21 cellular contexts compared by ENCODE assay signal in genomic region chr11:6332066-6332465, GRCh38. TPM values are rescaled to one million over a fixed set of nuclear protein-coding genes. Genes with fewer than 3 reads are reported as not detected.
DNase-seq lines count a peak whose midpoint lies in the region; ATAC-seq and TF ChIP-seq lines count a peak whose summit lies in the region.
"Had no signal": no experiment of that assay in that cellular context is flagged by ENCODE, and none has a peak within 500 bp of the region (broad histone marks: within the 10 kb centered on the region; RNA-seq: fewer than 3 reads in every experiment).

No MANE protein-coding gene starts in this region.

- POLR2A ChIA-PET in MCF 10A (lab: Yijun Ruan, JAX), result no interaction called here

- in situ Hi-C loops in mammary epithelial cell (cut with MboI; ENCODE audit: low sequenced_read_pairs in 2 of 2) (no loop called here), ACHN (cut with HindIII; ENCODE audit: low pct_ligation_motif_present, low pct_unique_long_range_greater_than_20kb, low sequenced_read_pairs) (no loop called here)

- no peaks in the 10 kb centered on the region for H3K36me3 Mint-ChIP-seq in MCF 10A (ENCODE audit: insufficient read depth, unreplicated experiment)
- H3K36me3 Mint-ChIP-seq: CD14-positive monocyte; CD8-positive, alpha-beta memory T cell had no signal

- H3K4me3 ChIP-seq in mammary epithelial cell (replicated peaks in 1 of 3; ENCODE audit: insufficient read depth in 1 of 3, low read depth in 2 of 3, low read length in 3 of 3) (no peak overlapping the region), osteoblast (ENCODE audit: insufficient read depth, low read length) (no peak overlapping the region), tibial artery (no peak overlapping the region)
- H3K4me3 ChIP-seq: A549; BLaER1 treated with 17β-estradiol and CSF1 and Interleukin-3, amounts not matched to agents 10 nM and 100 nM; GM12878; GM23248 had no signal

- DNase-seq in mammary epithelial cell, result no peak
- no peak for DNase-seq in MCF 10A (ENCODE audit: unreplicated experiment)
- DNase-seq in osteoblast (ENCODE audit: insufficient read length, low spot score, missing footprints), result no peak
- DNase-seq in tibial artery, result no peak
- no peak for DNase-seq in ACHN
- DNase-seq: 8988T; BE2C; CD4-positive, alpha-beta T cell; CD8-positive, alpha-beta memory T cell; DMS 273 treated with DMSO at 0.1 percent for 48 hours; DMS79; EL; GDM1; GM23248; H9 had no signal

- H3K4me1 Mint-ChIP-seq in MCF 10A (ENCODE audit: insufficient read depth, unreplicated experiment), result no peaks in the 10 kb centered on the region
- H3K4me1 Mint-ChIP-seq: CD8-positive, alpha-beta memory T cell had no signal

- H3K79me2 ChIP-seq in mammary epithelial cell (ENCODE audit: insufficient read depth, low read length), result no peaks in the 10 kb centered on the region
- no peaks in the 10 kb centered on the region for H3K79me2 ChIP-seq in osteoblast (ENCODE audit: insufficient read depth, low read length)

- H3K4me1 ChIP-seq in mammary epithelial cell (ENCODE audit: insufficient read depth, low read length) (peaks cover 2% of the 10 kb centered on the region), osteoblast (ENCODE audit: insufficient read depth, low read length) (peaks cover 35% of the 10 kb centered on the region), tibial artery (peaks cover 0 to 32% (median 21%) of the 10 kb centered on the region in 4 donors)
- H3K4me1 ChIP-seq: A549, BE2C had no signal

- no TSS peak for BruUV-seq in mammary epithelial cell (replicated peaks; lab: Mats Ljungman, UMichigan)
- no TSS peak for BruUV-seq in MCF 10A (replicated peaks; lab: Mats Ljungman, UMichigan)

- intact Hi-C loops in mammary epithelial cell (cut with micrococcal nuclease) (no loop called here), MCF 10A (cut with micrococcal nuclease) (no loop called here), tibial artery (cut with DNase I; ENCODE audit: low total_unique reads) (no loop called here)

- CTCF ChIA-PET in mammary epithelial cell (lab: Charles Lee; ENCODE audit: low non-redundant PET) (no interaction called here), MCF 10A (lab: Yijun Ruan, JAX) (interaction anchor here (0.7 to 2.6 kb wide), 3 partner anchors 15 to 31 kb away, joined by 3 to 11 read pairs (median 10); no protein-coding TSS in a partner anchor)

- no peaks in the 10 kb centered on the region for H4K20me1 ChIP-seq in mammary epithelial cell (ENCODE audit: insufficient read depth, low read length)
- H4K20me1 ChIP-seq in osteoblast (ENCODE audit: insufficient read depth, low read length), result no peaks in the 10 kb centered on the region
- H4K20me1 ChIP-seq: BLaER1 treated with 17β-estradiol and CSF1 and Interleukin-3, amounts not matched to agents 10 nM and 100 nM had no signal

- H3K9ac ChIP-seq in mammary epithelial cell (ENCODE audit: insufficient read depth, low read length), result no peak overlapping the region
- H3K9ac ChIP-seq: BLaER1 treated with 17β-estradiol and CSF1 and Interleukin-3, amounts not matched to agents 10 nM and 100 nM; GM23248 had no signal

- H3K27ac ChIP-seq in mammary epithelial cell (ENCODE audit: insufficient read depth, low read depth, low read length), result no peak overlapping the region
- H3K27ac ChIP-seq in osteoblast (ENCODE audit: low read depth, low read length), result no peak overlapping the region
- peak overlapping the region; percentile 11 to 54 for H3K27ac ChIP-seq in tibial artery
- H3K27ac ChIP-seq: A549; BLaER1 treated with 17β-estradiol and CSF1 and Interleukin-3, amounts not matched to agents 10 nM and 100 nM; GM23248 had no signal

- H3K27me3 Mint-ChIP-seq in MCF 10A (ENCODE audit: insufficient read depth, unreplicated experiment), result no peaks in the 10 kb centered on the region

- WGBS in mammary epithelial cell (ENCODE audit: low coverage, missing lambda C conversion rate), result 21% methylated on average over 5 of the region's 5 CpGs

- no peak overlapping the region for H3K4me3 Mint-ChIP-seq in MCF 10A (ENCODE audit: unreplicated experiment)
- H3K4me3 Mint-ChIP-seq: CD4-positive, alpha-beta T cell; CD8-positive, alpha-beta memory T cell; H9 had no signal

- TF ChIP-seq CTCF in mammary epithelial cell (conservative IDR thresholded peaks at IDR 0.05 in 1 of 2, IDR thresholded peaks at IDR 0.05 in 1 of 2; ENCODE audit: extremely low read depth in 1 of 2, insufficient read depth in 1 of 2, low read depth in 1 of 2, low read length in 2 of 2) (no peak), MCF 10A (IDR thresholded peaks at IDR 0.05; ENCODE audit: unreplicated experiment) (no peak), osteoblast (IDR thresholded peaks at IDR 0.05; ENCODE audit: extremely low read depth, low read depth, low read length) (no peak), tibial artery (IDR thresholded peaks at IDR 0.05) (no peak)

- no peak overlapping the region for H3K4me2 ChIP-seq in mammary epithelial cell (ENCODE audit: insufficient read depth, low read depth, low read length)
- peak overlapping the region; percentile 60 for H3K4me2 ChIP-seq in osteoblast (ENCODE audit: insufficient read depth, low read length)
- H3K4me2 ChIP-seq: A549; BLaER1 treated with 17β-estradiol and CSF1 and Interleukin-3, amounts not matched to agents 10 nM and 100 nM had no signal

- H3K27ac Mint-ChIP-seq in MCF 10A (ENCODE audit: low read depth, unreplicated experiment), result no peak overlapping the region
- H3K27ac Mint-ChIP-seq: CD14-positive monocyte; CD4-positive, alpha-beta T cell; CD8-positive, alpha-beta memory T cell; H9 had no signal

- no peaks in the 10 kb centered on the region for H3K9me3 Mint-ChIP-seq in MCF 10A (ENCODE audit: unreplicated experiment)
- H3K9me3 Mint-ChIP-seq: CD4-positive, alpha-beta T cell; CD8-positive, alpha-beta memory T cell; H9 had no signal

- no peak for ATAC-seq in GM21381 (IDR thresholded peaks at IDR 0.05; ENCODE audit: unreplicated experiment)
- ATAC-seq: A549, GM12878, HCT116 had no signal

- H3K36me3 ChIP-seq in mammary epithelial cell (ENCODE audit: insufficient read depth, low read length), result no peaks in the 10 kb centered on the region
- no peaks in the 10 kb centered on the region for H3K36me3 ChIP-seq in osteoblast (ENCODE audit: insufficient read depth, low read length)
- peaks cover 0 to under 1% (median 0%) of the 10 kb centered on the region in 3 donors for H3K36me3 ChIP-seq in tibial artery
- H3K36me3 ChIP-seq: BE2C; BLaER1 treated with 17β-estradiol and CSF1 and Interleukin-3, amounts not matched to agents 10 nM and 100 nM had no signal

- H3K9me3 ChIP-seq in mammary epithelial cell (replicated peaks; ENCODE audit: insufficient read depth, low read length), result no peaks in the 10 kb centered on the region
- no peaks in the 10 kb centered on the region for H3K9me3 ChIP-seq in osteoblast (ENCODE audit: low read depth, low read length)
- H3K9me3 ChIP-seq in tibial artery, result no peaks in the 10 kb centered on the region
- H3K9me3 ChIP-seq: A549, BE2C had no signal

- H3K27me3 ChIP-seq in mammary epithelial cell (ENCODE audit: insufficient read depth, low read length) (no peaks in the 10 kb centered on the region), osteoblast (ENCODE audit: insufficient read depth, low read length) (no peaks in the 10 kb centered on the region), tibial artery (no peaks in the 10 kb centered on the region)
- H3K27me3 ChIP-seq: BE2C; BLaER1 treated with 17β-estradiol and CSF1 and Interleukin-3, amounts not matched to agents 10 nM and 100 nM had no signal

- H2AFZ ChIP-seq in mammary epithelial cell (ENCODE audit: low read depth, low read length) (peak overlapping the region; percentile 59), osteoblast (ENCODE audit: low read length) (no peak overlapping the region)
- H2AFZ ChIP-seq: GM23248 had no signal

- dilution Hi-C loops in mammary epithelial cell (cut with HindIII; ENCODE audit: low sequenced_read_pairs), result no loop called here

RNA-seq across cellular contexts. Expression of gene CAVIN3, which starts 11.8 kb away (rescaled TPM):
- total RNA-seq in mammary epithelial cell (100 to 1,000 TPM in 1 of 2 donors, 10 to 100 TPM in 1; 47.7 to 117 TPM), MCF 10A (2022) (69.9 and 89.5 TPM in 2 replicates), osteoblast (271 and 314 TPM in 2 replicates)
- 108 TPM for polyA plus RNA-seq in mammary epithelial cell
- 4.7 TPM for polyA minus RNA-seq in mammary epithelial cell
- polyA plus RNA-seq: CD8-positive, alpha-beta memory T cell had no signal

RNA-seq across cellular contexts. Expression of gene SMPD1, which starts 58.2 kb away (rescaled TPM):
- total RNA-seq in mammary epithelial cell (10 to 100 TPM; 17.0 to 24.1 TPM), MCF 10A (2022) (15.0 and 32.2 TPM in 2 replicates), osteoblast (75.6 and 78.4 TPM in 2 replicates)
- polyA plus RNA-seq in mammary epithelial cell, result 15.5 TPM
- 12.0 TPM for polyA minus RNA-seq in mammary epithelial cell

Comparison
In these comparisons a context has a peak if more than half of its experiments do, and no peak if none do; other contexts are left out.
1. H3K27ac ChIP-seq: peak in tibial artery (2 of 2); none in mammary epithelial cell (single experiment) and osteoblast (single experiment).